Comparison of ENCODE assay signal across 1 cellular context in genomic region chr7:84821671-84822534, GRCh38.
TF ChIP-seq lines count a peak whose summit lies in the region.

No MANE protein-coding gene starts in this region.

TF ChIP-seq in K562, 482 proteins besides CTCF, POLR2A, EP300 and RAD21 (continued from another document and continues in another):
- TF ChIP-seq CHAMP1 (IDR thresholded peaks at IDR 0.05) (no peak), FOXM1 (IDR thresholded peaks at IDR 0.05; ENCODE audit: low read depth) (no peak), FOXM1 (CRISPR knock-in tag; IDR thresholded peaks at IDR 0.05; ENCODE audit: low read depth) (no peak), SRF (CRISPR knock-in tag; IDR thresholded peaks at IDR 0.05) (peak in 1 of 2 experiments; percentile 36; a peak in 1 of 4 replicates), ERF (CRISPR knock-in tag; IDR thresholded peaks at IDR 0.05) (peak; percentile 93), TCF7L2 (IDR thresholded peaks at IDR 0.05; ENCODE audit: low read depth, low read length) (no peak), ZBTB11 (CRISPR knock-in tag; IDR thresholded peaks at IDR 0.05) (peak in 1 of 3 experiments; percentile 81; a peak in 2 of 6 replicates), SMARCC2 (IDR thresholded peaks at IDR 0.05; ENCODE audit: low read depth) (no peak; the same call in 1 of the 2 replicates), GABPB2 (CRISPR knock-in tag; conservative IDR thresholded peaks at IDR 0.05) (no peak), EP400 (IDR thresholded peaks at IDR 0.05) (peak; percentile 51), LEF1 (IDR thresholded peaks at IDR 0.05) (no peak), CBX5 (IDR thresholded peaks at IDR 0.05; ENCODE audit: borderline replicate concordance, low read depth) (no peak), ZBTB1 (CRISPR knock-in tag; IDR thresholded peaks at IDR 0.05; ENCODE audit: borderline replicate concordance, low read depth) (no peak), RFX1 (IDR thresholded peaks at IDR 0.05) (no peak), PHF21A (IDR thresholded peaks at IDR 0.05; ENCODE audit: borderline replicate concordance, low read depth) (no peak), NR2C2 (CRISPR knock-in tag; IDR thresholded peaks at IDR 0.05) (no peak), NR2C2 (tag; IDR thresholded peaks at IDR 0.05) (peak; percentile 62; the same call in 1 of the 2 replicates), CREB1 (IDR thresholded peaks at IDR 0.05) (no peak), CREB1 (CRISPR knock-in tag; IDR thresholded peaks at IDR 0.05) (no peak), ZNF263 (CRISPR knock-in tag; IDR thresholded peaks at IDR 0.05; ENCODE audit: borderline replicate concordance) (no peak), TRIM28 (IDR thresholded peaks at IDR 0.05) (no peak), ZKSCAN3 (CRISPR knock-in tag; IDR thresholded peaks at IDR 0.05) (peak; percentile 61; the same call in 1 of the 2 replicates), CBX8 (IDR thresholded peaks at IDR 0.05; ENCODE audit: borderline replicate concordance, extremely low read depth, low read depth, low read length, poor library complexity, severe bottlenecking) (no peak), ZNF217 (CRISPR knock-in tag; IDR thresholded peaks at IDR 0.05) (no peak), COPS2 (conservative IDR thresholded peaks at IDR 0.05) (no peak), SETDB1 (IDR thresholded peaks at IDR 0.05; ENCODE audit: low read length) (no peak), DNMT1 (IDR thresholded peaks at IDR 0.05) (no peak), ZBTB34 (CRISPR knock-in tag; IDR thresholded peaks at IDR 0.05) (peak; percentile 93), TOE1 (IDR thresholded peaks at IDR 0.05; ENCODE audit: borderline replicate concordance) (no peak), TOE1 (CRISPR knock-in tag; IDR thresholded peaks at IDR 0.05; ENCODE audit: borderline replicate concordance, low read depth) (no peak), PTTG1 (tag; IDR thresholded peaks at IDR 0.05; ENCODE audit: low read depth) (peak; percentile 96), POLR2AphosphoS5 (IDR thresholded peaks at IDR 0.05; ENCODE audit: control insufficient read depth, insufficient read depth, low read depth, low read length) (no peak), ELK1 (CRISPR knock-in tag; IDR thresholded peaks at IDR 0.05) (no peak), SAFB (IDR thresholded peaks at IDR 0.05; ENCODE audit: borderline replicate concordance, low read depth, low read length) (no peak), ZNF699 (CRISPR knock-in tag; IDR thresholded peaks at IDR 0.05; ENCODE audit: insufficient replicate concordance) (peak; percentile 88), POLR2AphosphoS2 (IDR thresholded peaks at IDR 0.05; ENCODE audit: low read length) (no peak), ZNF174 (CRISPR knock-in tag; IDR thresholded peaks at IDR 0.05) (peak; percentile 38; the same call in 1 of the 2 replicates), ZNF609 (CRISPR knock-in tag; IDR thresholded peaks at IDR 0.05; ENCODE audit: borderline replicate concordance) (no peak), NUFIP1 (IDR thresholded peaks at IDR 0.05; ENCODE audit: partially characterized antibody) (peak; percentile 94), RBM22 (IDR thresholded peaks at IDR 0.05; ENCODE audit: low read depth, low read length, poor library complexity, severe bottlenecking) (no peak), ZNF668 (CRISPR knock-in tag; IDR thresholded peaks at IDR 0.05) (peak; percentile 99), HDAC3 (IDR thresholded peaks at IDR 0.05; ENCODE audit: borderline replicate concordance, partially characterized antibody) (peak; percentile 41), LCOR (CRISPR knock-in tag; IDR thresholded peaks at IDR 0.05) (no peak), EZH2 (IDR thresholded peaks at IDR 0.05; ENCODE audit: borderline replicate concordance, low read depth, low read length) (no peak), POLR3G (IDR thresholded peaks at IDR 0.05; ENCODE audit: extremely low read depth, insufficient read length, insufficient replicate concordance) (no peak)
- TF ChIP-seq, protein P1, sequence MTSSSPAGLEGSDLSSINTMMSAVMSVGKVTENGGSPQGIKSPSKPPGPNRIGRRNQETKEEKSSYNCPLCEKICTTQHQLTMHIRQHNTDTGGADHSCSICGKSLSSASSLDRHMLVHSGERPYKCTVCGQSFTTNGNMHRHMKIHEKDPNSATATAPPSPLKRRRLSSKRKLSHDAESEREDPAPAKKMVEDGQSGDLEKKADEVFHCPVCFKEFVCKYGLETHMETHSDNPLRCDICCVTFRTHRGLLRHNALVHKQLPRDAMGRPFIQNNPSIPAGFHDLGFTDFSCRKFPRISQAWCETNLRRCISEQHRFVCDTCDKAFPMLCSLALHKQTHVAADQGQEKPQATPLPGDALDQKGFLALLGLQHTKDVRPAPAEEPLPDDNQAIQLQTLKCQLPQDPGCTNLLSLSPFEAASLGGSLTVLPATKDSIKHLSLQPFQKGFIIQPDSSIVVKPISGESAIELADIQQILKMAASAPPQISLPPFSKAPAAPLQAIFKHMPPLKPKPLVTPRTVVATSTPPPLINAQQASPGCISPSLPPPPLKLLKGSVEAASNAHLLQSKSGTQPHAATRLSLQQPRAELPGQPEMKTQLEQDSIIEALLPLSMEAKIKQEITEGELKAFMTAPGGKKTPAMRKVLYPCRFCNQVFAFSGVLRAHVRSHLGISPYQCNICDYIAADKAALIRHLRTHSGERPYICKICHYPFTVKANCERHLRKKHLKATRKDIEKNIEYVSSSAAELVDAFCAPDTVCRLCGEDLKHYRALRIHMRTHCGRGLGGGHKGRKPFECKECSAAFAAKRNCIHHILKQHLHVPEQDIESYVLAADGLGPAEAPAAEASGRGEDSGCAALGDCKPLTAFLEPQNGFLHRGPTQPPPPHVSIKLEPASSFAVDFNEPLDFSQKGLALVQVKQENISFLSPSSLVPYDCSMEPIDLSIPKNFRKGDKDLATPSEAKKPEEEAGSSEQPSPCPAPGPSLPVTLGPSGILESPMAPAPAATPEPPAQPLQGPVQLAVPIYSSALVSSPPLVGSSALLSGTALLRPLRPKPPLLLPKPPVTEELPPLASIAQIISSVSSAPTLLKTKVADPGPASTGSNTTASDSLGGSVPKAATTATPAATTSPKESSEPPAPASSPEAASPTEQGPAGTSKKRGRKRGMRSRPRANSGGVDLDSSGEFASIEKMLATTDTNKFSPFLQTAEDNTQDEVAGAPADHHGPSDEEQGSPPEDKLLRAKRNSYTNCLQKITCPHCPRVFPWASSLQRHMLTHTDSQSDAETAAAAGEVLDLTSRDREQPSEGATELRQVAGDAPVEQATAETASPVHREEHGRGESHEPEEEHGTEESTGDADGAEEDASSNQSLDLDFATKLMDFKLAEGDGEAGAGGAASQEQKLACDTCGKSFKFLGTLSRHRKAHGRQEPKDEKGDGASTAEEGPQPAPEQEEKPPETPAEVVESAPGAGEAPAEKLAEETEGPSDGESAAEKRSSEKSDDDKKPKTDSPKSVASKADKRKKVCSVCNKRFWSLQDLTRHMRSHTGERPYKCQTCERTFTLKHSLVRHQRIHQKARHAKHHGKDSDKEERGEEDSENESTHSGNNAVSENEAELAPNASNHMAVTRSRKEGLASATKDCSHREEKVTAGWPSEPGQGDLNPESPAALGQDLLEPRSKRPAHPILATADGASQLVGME (CRISPR knock-in tag; IDR thresholded peaks at IDR 0.05): peak; percentile 85; the same call in 1 of the 2 replicates
- TF ChIP-seq, protein P2, sequence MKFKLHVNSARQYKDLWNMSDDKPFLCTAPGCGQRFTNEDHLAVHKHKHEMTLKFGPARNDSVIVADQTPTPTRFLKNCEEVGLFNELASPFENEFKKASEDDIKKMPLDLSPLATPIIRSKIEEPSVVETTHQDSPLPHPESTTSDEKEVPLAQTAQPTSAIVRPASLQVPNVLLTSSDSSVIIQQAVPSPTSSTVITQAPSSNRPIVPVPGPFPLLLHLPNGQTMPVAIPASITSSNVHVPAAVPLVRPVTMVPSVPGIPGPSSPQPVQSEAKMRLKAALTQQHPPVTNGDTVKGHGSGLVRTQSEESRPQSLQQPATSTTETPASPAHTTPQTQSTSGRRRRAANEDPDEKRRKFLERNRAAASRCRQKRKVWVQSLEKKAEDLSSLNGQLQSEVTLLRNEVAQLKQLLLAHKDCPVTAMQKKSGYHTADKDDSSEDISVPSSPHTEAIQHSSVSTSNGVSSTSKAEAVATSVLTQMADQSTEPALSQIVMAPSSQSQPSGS (CRISPR knock-in tag; IDR thresholded peaks at IDR 0.05): no peak
